ENCODE assay signal across 8 cellular contexts in genomic region chr10:13708256-13708990, GRCh38.
DNase-seq lines count a peak whose midpoint lies in the region; ATAC-seq, FAIRE-seq and TF ChIP-seq lines count a peak whose summit lies in the region.

No MANE protein-coding gene starts in this region.

- ATAC-seq in pancreas = no peak
- no peak for ATAC-seq in left lobe of liver
- ATAC-seq in GM21576 (IDR thresholded peaks at IDR 0.05; ENCODE audit: unreplicated experiment) = no peak
- ATAC-seq in activated CD4-positive, alpha-beta T cell treated with anti-CD3 and anti-CD28 coated beads for 36 hours = no peak

- no TSS peak for BruUV-seq in Calu3 (replicated peaks; lab: Mats Ljungman, UMichigan)

- intact Hi-C loops in Calu3 (cut with micrococcal nuclease; ENCODE audit: unreplicated experiment) (loop anchor here (2.0 kb wide), 1 partner anchor 64 kb away; no protein-coding TSS in a partner anchor), esophagus muscularis mucosa (cut with DNase I) (no loop called here), pancreas (cut with DNase I) (loop anchor here in 1 of 3 donors (10.0 kb wide), 1 partner anchor 66 kb away; no protein-coding TSS in a partner anchor), CD14-positive monocyte (cut with micrococcal nuclease) (no loop called here)
- intact Hi-C loops in activated CD4-positive, alpha-beta T cell treated with anti-CD3 and anti-CD28 coated beads for 36 hours (cut with DNase I, micrococcal nuclease) = no loop called here

- H3K36me3 Mint-ChIP-seq in Calu3 (ENCODE audit: insufficient read depth, unreplicated experiment) (peaks cover 36% of the 10 kb centered on the region), CD14-positive monocyte (no peaks in the 10 kb centered on the region)
- no peaks in the 10 kb centered on the region for H3K36me3 Mint-ChIP-seq in activated CD4-positive, alpha-beta T cell treated with anti-CD3 and anti-CD28 coated beads for 36 hours (ENCODE audit: low read depth)

- no peak for TF ChIP-seq EP300 in esophagus muscularis mucosa (IDR thresholded peaks at IDR 0.05)

- TF ChIP-seq POLR2A in esophagus muscularis mucosa (IDR thresholded peaks at IDR 0.05; ENCODE audit: low read depth) = no peak

- FAIRE-seq in pancreas (lab: Jason Lieb, UNC) = no peak

- peaks cover 0 to 7% (median 0%) of the 10 kb centered on the region in 4 donors for H3K36me3 ChIP-seq in esophagus muscularis mucosa
- no peaks in the 10 kb centered on the region for H3K36me3 ChIP-seq in pancreas

- CTCF ChIA-PET in Calu3 (lab: Charles Lee) = interaction anchor here (1.3 kb wide), 1 partner anchor 9 kb away, joined by 3 read pairs; no protein-coding TSS in a partner anchor
- CTCF ChIA-PET in activated CD4-positive, alpha-beta T cell treated with anti-CD3 and anti-CD28 coated beads for 36 hours (lab: Charles Lee) = interaction anchor here (0.6 kb wide), 1 partner anchor 67 kb away, joined by 3 read pairs; no protein-coding TSS in a partner anchor

- H3K27me3 Mint-ChIP-seq in Calu3 (ENCODE audit: unreplicated experiment) = no peaks in the 10 kb centered on the region
- H3K27me3 Mint-ChIP-seq in CD14-positive monocyte (ENCODE audit: low read depth in 3 of 3) = peaks cover 4 to 27% (median 10%) of the 10 kb centered on the region in 3 donors
- H3K27me3 Mint-ChIP-seq in activated CD4-positive, alpha-beta T cell treated with anti-CD3 and anti-CD28 coated beads for 36 hours = peaks cover 24% of the 10 kb centered on the region

- peak overlapping the region; percentile 65 for H3K27ac Mint-ChIP-seq in Calu3 (ENCODE audit: unreplicated experiment)
- H3K27ac Mint-ChIP-seq in CD14-positive monocyte = no peak overlapping the region
- no peak overlapping the region for H3K27ac Mint-ChIP-seq in activated CD4-positive, alpha-beta T cell treated with anti-CD3 and anti-CD28 coated beads for 36 hours

- peaks cover 43% of the 10 kb centered on the region for H3K4me1 Mint-ChIP-seq in Calu3 (ENCODE audit: low read depth, unreplicated experiment)
- peaks cover 54% of the 10 kb centered on the region for H3K4me1 Mint-ChIP-seq in CD14-positive monocyte
- H3K4me1 Mint-ChIP-seq in activated CD4-positive, alpha-beta T cell treated with anti-CD3 and anti-CD28 coated beads for 36 hours = peaks cover 27% of the 10 kb centered on the region

- DNase-seq in Calu3 = peak; percentile 74
- DNase-seq in NCI-H69 (lab: John Stamatoyannopoulos, UW) = peak; percentile 21
- DNase-seq in esophagus muscularis mucosa (ENCODE audit: extremely low spot score) = no peak
- DNase-seq in pancreas = no peak
- DNase-seq in left lobe of liver (ENCODE audit: low spot score) = no peak
- DNase-seq in CD14-positive monocyte (ENCODE audit: low spot score) = no peak
- no peak for DNase-seq in activated CD4-positive, alpha-beta T cell treated with anti-CD3 and anti-CD28 coated beads for 36 hours

- no peaks in the 10 kb centered on the region for H3K9me3 ChIP-seq in esophagus muscularis mucosa
- H3K9me3 ChIP-seq in pancreas = no peaks in the 10 kb centered on the region

- H3K4me3 Mint-ChIP-seq in Calu3 (ENCODE audit: low read depth, unreplicated experiment) (peak overlapping the region; percentile 80), CD14-positive monocyte (no peak overlapping the region)
- no peak overlapping the region for H3K4me3 Mint-ChIP-seq in activated CD4-positive, alpha-beta T cell treated with anti-CD3 and anti-CD28 coated beads for 36 hours

- H3K9me3 Mint-ChIP-seq in Calu3 (ENCODE audit: low read depth, unreplicated experiment) (no peaks in the 10 kb centered on the region), CD14-positive monocyte (no peaks in the 10 kb centered on the region)
- H3K9me3 Mint-ChIP-seq in activated CD4-positive, alpha-beta T cell treated with anti-CD3 and anti-CD28 coated beads for 36 hours (ENCODE audit: low read depth) = no peaks in the 10 kb centered on the region

- WGBS in esophagus muscularis mucosa = 75% methylated on average over 8 of the region's 8 CpGs
- 51% methylated on average over 8 of the region's 8 CpGs for WGBS in pancreas, 2 donors

- peak overlapping the region; percentile 60 to 72 (median 63) for H3K27ac ChIP-seq in esophagus muscularis mucosa (replicated peaks in 1 of 4)
- peak overlapping the region; percentile 53 to 71 (median 58) for H3K27ac ChIP-seq in pancreas

- H3K4me3 ChIP-seq in esophagus muscularis mucosa (peak overlapping the region; percentile 55 to 60 (median 58)), pancreas (peak overlapping the region in 3 of 4 donors; percentile 47 to 68 (median 56))

- H3K4me1 ChIP-seq in esophagus muscularis mucosa = peaks cover 54 to 76% (median 67%) of the 10 kb centered on the region in 4 donors
- H3K4me1 ChIP-seq in pancreas = peaks cover 0 to 15% (median 6%) of the 10 kb centered on the region in 3 donors

- TF ChIP-seq CTCF in Calu3 (IDR thresholded peaks at IDR 0.05; ENCODE audit: unreplicated experiment) = no peak
- no peak for TF ChIP-seq CTCF in esophagus muscularis mucosa (IDR thresholded peaks at IDR 0.05)
- TF ChIP-seq CTCF in pancreas (IDR thresholded peaks at IDR 0.05) = no peak
- no peak for TF ChIP-seq CTCF in CD14-positive monocyte (IDR thresholded peaks at IDR 0.05)

- H3K27me3 ChIP-seq in esophagus muscularis mucosa (no peaks in the 10 kb centered on the region), pancreas (no peaks in the 10 kb centered on the region)

- POLR2A ChIA-PET in activated CD4-positive, alpha-beta T cell treated with anti-CD3 and anti-CD28 coated beads for 36 hours (lab: Charles Lee) = no interaction called here

Comparison
In these comparisons a context has a peak if more than half of its experiments do, and no peak if none do; other contexts are left out.
1. DNase-seq: peak in Calu3 (single experiment) and NCI-H69 (single experiment); none in esophagus muscularis mucosa (single experiment), pancreas (0 of 6), left lobe of liver (single experiment), CD14-positive monocyte (single experiment) and activated CD4-positive, alpha-beta T cell treated with anti-CD3 and anti-CD28 coated beads for 36 hours (single experiment).